8 cellular contexts compared by ENCODE assay signal in genomic region chr18:46916551-46917107, GRCh38. TPM values are rescaled to one million over a fixed set of nuclear protein-coding genes. Genes with fewer than 3 reads are reported as not detected.
DNase-seq lines count a peak whose midpoint lies in the region; ATAC-seq and TF ChIP-seq lines count a peak whose summit lies in the region.

No MANE protein-coding gene starts in this region.

- peak overlapping the region; percentile 77 for H2AFZ ChIP-seq in Loucy (ENCODE audit: low read length)

- TF ChIP-seq CTCF in Loucy (conservative IDR thresholded peaks at IDR 0.05; ENCODE audit: low read length) = no peak
- TF ChIP-seq CTCF in nephron progenitor cell (IDR thresholded peaks at IDR 0.05) = no peak

- no peaks in the 10 kb centered on the region for H3K36me3 Mint-ChIP-seq in activated CD4-positive, alpha-beta memory T cell treated with anti-CD3 and anti-CD28 coated beads, Interleukin-2, amount 10 ng/mL, durations not matched to agents 7 days and 5 days (ENCODE audit: low read depth)
- H3K36me3 Mint-ChIP-seq in nephron progenitor cell (ENCODE audit: low read depth) = no peaks in the 10 kb centered on the region

- H3K36me3 ChIP-seq in Loucy (ENCODE audit: insufficient read depth, low read length) = no peaks in the 10 kb centered on the region

- H4K20me1 ChIP-seq in Loucy (ENCODE audit: insufficient read depth, low read length, poor library complexity, severe bottlenecking) = peaks cover 44% of the 10 kb centered on the region

- peaks cover 64% of the 10 kb centered on the region for H3K79me2 ChIP-seq in Loucy (ENCODE audit: insufficient read depth, low read length)

- no peaks in the 10 kb centered on the region for H3K27me3 ChIP-seq in Loucy (ENCODE audit: insufficient read depth, low read length, poor library complexity, severe bottlenecking)

- ATAC-seq in GM21526 (IDR thresholded peaks at IDR 0.05; ENCODE audit: low FRiP score, unreplicated experiment) (peak; percentile 22), HG03342 (IDR thresholded peaks at IDR 0.05; ENCODE audit: unreplicated experiment) (no peak)

- POLR2A ChIA-PET in activated CD4-positive, alpha-beta memory T cell treated with anti-CD3 and anti-CD28 coated beads, Interleukin-2, amount 10 ng/mL, durations not matched to agents 7 days and 5 days (lab: Charles Lee) = interaction anchor here (1.1 to 2.7 kb wide), 4 partner anchors 16 to 293 kb away, joined by 3 to 6 read pairs (median 6); partner anchors contain the start of gene HDHD2

- peak overlapping the region; percentile 97 for H3K9ac ChIP-seq in Loucy (ENCODE audit: low read depth, low read length, poor library complexity, severe bottlenecking)

- H3K4me1 Mint-ChIP-seq in activated CD4-positive, alpha-beta memory T cell treated with anti-CD3 and anti-CD28 coated beads, Interleukin-2, amount 10 ng/mL, durations not matched to agents 7 days and 5 days = peaks cover 37% of the 10 kb centered on the region
- H3K4me1 Mint-ChIP-seq in nephron progenitor cell = peaks cover 54% of the 10 kb centered on the region

- H3K4me3 ChIP-seq in Loucy (ENCODE audit: low read length, poor library complexity, severe bottlenecking) = peak overlapping the region; percentile 90

- H3K9me3 ChIP-seq in Loucy (ENCODE audit: insufficient read depth, low read depth, low read length) = no peaks in the 10 kb centered on the region

- H3K9me2 ChIP-seq in Loucy (replicated peaks; ENCODE audit: low read depth, low read length) = no peaks in the 10 kb centered on the region

- peak overlapping the region; percentile 86 for H3K4me2 ChIP-seq in Loucy (ENCODE audit: low read depth, low read length, poor library complexity, severe bottlenecking)

- H3K27ac Mint-ChIP-seq in activated CD4-positive, alpha-beta memory T cell treated with anti-CD3 and anti-CD28 coated beads, Interleukin-2, amount 10 ng/mL, durations not matched to agents 7 days and 5 days = peak overlapping the region; percentile 75
- peak overlapping the region; percentile 44 for H3K27ac Mint-ChIP-seq in nephron progenitor cell

- DNase-seq in EH (ENCODE audit: low read depth) (peak; percentile 37), fibroblast of gingiva (ENCODE audit: low read depth) (peak; percentile 7), nephron progenitor cell (no peak), GM19238 (ENCODE audit: insufficient read length, low spot score) (no peak)
- peak; percentile 47 for DNase-seq in activated CD4-positive, alpha-beta memory T cell treated with anti-CD3 and anti-CD28 coated beads, Interleukin-2, amount 10 ng/mL, durations not matched to agents 7 days and 5 days

- no peaks in the 10 kb centered on the region for H3K9me3 Mint-ChIP-seq in activated CD4-positive, alpha-beta memory T cell treated with anti-CD3 and anti-CD28 coated beads, Interleukin-2, amount 10 ng/mL, durations not matched to agents 7 days and 5 days
- no peaks in the 10 kb centered on the region for H3K9me3 Mint-ChIP-seq in nephron progenitor cell

- CTCF ChIA-PET in activated CD4-positive, alpha-beta memory T cell treated with anti-CD3 and anti-CD28 coated beads, Interleukin-2, amount 10 ng/mL, durations not matched to agents 7 days and 5 days (lab: Charles Lee) = no interaction called here

- H3F3A ChIP-seq in Loucy (ENCODE audit: low read depth) = 0 out of 2 replicates have a peak, but pooled peaks cover 3% of the 10 kb centered on the region

- H3K4me3 Mint-ChIP-seq in activated CD4-positive, alpha-beta memory T cell treated with anti-CD3 and anti-CD28 coated beads, Interleukin-2, amount 10 ng/mL, durations not matched to agents 7 days and 5 days = peak overlapping the region; percentile 85
- H3K4me3 Mint-ChIP-seq in nephron progenitor cell = peak overlapping the region; percentile 95

- no peaks in the 10 kb centered on the region for H3K27me3 Mint-ChIP-seq in activated CD4-positive, alpha-beta memory T cell treated with anti-CD3 and anti-CD28 coated beads, Interleukin-2, amount 10 ng/mL, durations not matched to agents 7 days and 5 days
- peaks cover 15% of the 10 kb centered on the region for H3K27me3 Mint-ChIP-seq in nephron progenitor cell (ENCODE audit: low read depth, poor library complexity)

- peaks cover 59% of the 10 kb centered on the region for H3K4me1 ChIP-seq in Loucy (ENCODE audit: insufficient read depth, low read length, poor library complexity, severe bottlenecking)

RNA-seq across cellular contexts. Expression of gene PIAS2, which starts 0.7 kb away (rescaled TPM):
- 10 to 100 TPM; 20.3 to 21.3 TPM for total RNA-seq in activated CD4-positive, alpha-beta memory T cell treated with anti-CD3 and anti-CD28 coated beads, Interleukin-2, amount 10 ng/mL, durations not matched to agents 7 days and 5 days

RNA-seq across cellular contexts. Expression of gene KATNAL2, which starts 0.8 kb away (rescaled TPM):
- under 1 TPM; 0.35 to 0.55 TPM for total RNA-seq in activated CD4-positive, alpha-beta memory T cell treated with anti-CD3 and anti-CD28 coated beads, Interleukin-2, amount 10 ng/mL, durations not matched to agents 7 days and 5 days

Comparison
In these comparisons a context has a peak if more than half of its experiments do, and no peak if none do; other contexts are left out.
1. DNase-seq: peak in EH (single experiment), activated CD4-positive, alpha-beta memory T cell treated with anti-CD3 and anti-CD28 coated beads, Interleukin-2, amount 10 ng/mL, durations not matched to agents 7 days and 5 days (single experiment) and fibroblast of gingiva (single experiment); none in nephron progenitor cell (single experiment) and GM19238 (single experiment).